ENCODE assay signal across 30 cellular contexts in the genomic region with DNA sequence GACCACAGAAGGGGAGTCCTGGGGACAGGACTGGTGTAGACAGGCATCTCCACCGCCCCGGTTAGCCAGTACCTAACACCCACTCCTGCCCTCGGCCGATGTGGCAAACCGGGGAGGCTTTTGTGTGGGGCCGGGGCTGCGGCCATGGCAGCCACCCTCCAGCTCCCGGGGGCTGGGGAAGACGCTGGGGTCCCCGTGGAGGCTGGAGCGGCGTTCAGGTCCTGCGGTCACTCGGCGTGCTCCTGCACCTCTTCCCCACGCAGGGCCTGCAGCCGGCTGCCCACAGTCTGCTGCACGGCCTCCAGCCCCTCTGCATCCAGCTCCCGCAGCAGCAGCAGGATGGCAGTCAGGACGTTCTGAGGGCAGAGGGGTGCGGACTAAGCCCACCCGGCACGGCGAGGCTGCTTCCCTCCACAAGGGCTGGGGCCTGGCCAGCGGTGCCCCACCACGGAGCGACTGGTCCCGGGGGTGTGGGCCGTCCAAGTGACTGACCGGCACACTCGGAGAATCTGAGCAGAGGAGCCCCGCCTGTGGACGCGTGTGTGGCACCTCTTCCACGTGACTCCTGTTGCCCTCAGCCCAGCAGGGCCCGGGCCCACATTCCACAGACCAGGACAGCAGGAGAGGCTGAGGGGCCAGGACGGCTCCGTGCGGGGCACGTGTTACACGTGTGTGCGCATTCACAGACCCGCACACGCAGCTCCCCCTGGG. TPM values are rescaled to one million over a fixed set of nuclear protein-coding genes. Genes with fewer than 3 reads are reported as not detected.
DNase-seq lines count a peak whose midpoint lies in the region; ATAC-seq, FAIRE-seq and TF ChIP-seq lines count a peak whose summit lies in the region.
"Had no signal": no experiment of that assay in that cellular context is flagged by ENCODE, and none has a peak within 500 bp of the region (broad histone marks: within the 10 kb centered on the region; RNA-seq: fewer than 3 reads in every experiment).

No MANE protein-coding gene starts in this region.

- H3K36me3 ChIP-seq in PC-3 (ENCODE audit: low read depth, low read length): peaks cover 5% of the 10 kb centered on the region; the same call in 1 of the 2 replicates
- H3K36me3 ChIP-seq in CD8-positive, alpha-beta memory T cell (ENCODE audit: insufficient read depth, low read length): no peaks in the 10 kb centered on the region
- H3K36me3 ChIP-seq in ovary: no peaks in the 10 kb centered on the region

- no TSS peak for BruUV-seq in PC-3 (replicated peaks; lab: Mats Ljungman, UMichigan)

- no peaks in the 10 kb centered on the region for H3K4me1 ChIP-seq in PC-3 (ENCODE audit: insufficient read depth, low read length)
- no peaks in the 10 kb centered on the region for H3K4me1 ChIP-seq in CD8-positive, alpha-beta memory T cell (ENCODE audit: insufficient read depth, low read length)
- no peaks in the 10 kb centered on the region for H3K4me1 ChIP-seq in ovary (ENCODE audit: insufficient read depth)
- H3K4me1 ChIP-seq: adrenal gland had no signal

- no peaks in the 10 kb centered on the region for H3F3A ChIP-seq in PC-3 (ENCODE audit: low read length, unreplicated experiment)

- H3K27ac ChIP-seq in PC-3 (ENCODE audit: low read length): no peak overlapping the region
- no peak overlapping the region for H3K27ac ChIP-seq in CD8-positive, alpha-beta memory T cell (ENCODE audit: low read depth, low read length)
- no peak overlapping the region for H3K27ac ChIP-seq in ovary
- H3K27ac ChIP-seq: adrenal gland, C4-2B, epithelial cell of prostate had no signal

- TF ChIP-seq POLR2A in GM12892 (IDR thresholded peaks at IDR 0.05; ENCODE audit: low read depth, low read length): peak; percentile 19
- TF ChIP-seq POLR2A in ovary (IDR thresholded peaks at IDR 0.05): no peak

- no peak overlapping the region for H3K27ac Mint-ChIP-seq in CD8-positive, alpha-beta memory T cell
- H3K27ac Mint-ChIP-seq: natural killer cell treated with Interleukin-12 subunit alpha and Interleukin-12 subunit beta and Interleukin-15 and Interleukin-18, amount 100 ng/mL, for 72 hours; stimulated activated memory B cell treated with anti-CD40 and anti-IgM and Interleukin-4, amounts not matched to agents 10 μg/mL and 1 μg/mL and 100 μg/mL, for 72 hours had no signal

- no peak overlapping the region for H3K9ac ChIP-seq in PC-3 (ENCODE audit: low read length)

- TF ChIP-seq EP300 in ovary (IDR thresholded peaks at IDR 0.05): no peak

- FAIRE-seq in GM12892 (lab: Jason Lieb, UNC): no peak
- FAIRE-seq: urothelium cell line had no signal

- CTCF ChIA-PET in PC-3 (lab: Charles Lee): interaction anchor here (0.6 kb wide), 1 partner anchor 9 kb away, joined by 3 read pairs; the partner anchor contains the start of gene CFAP410
- CTCF ChIA-PET in CD8-positive, alpha-beta memory T cell (lab: Charles Lee): no interaction called here

- POLR2A ChIA-PET in PC-3 (lab: Charles Lee; ENCODE audit: unreplicated experiment): no interaction called here
- POLR2A ChIA-PET in CD8-positive, alpha-beta memory T cell (lab: Charles Lee): no interaction called here

- H3K9me2 ChIP-seq in PC-3 (replicated peaks; ENCODE audit: low read length): no peaks in the 10 kb centered on the region

- 82 to 92% (median 86%) methylated on average over 29 to 44 of the region's 44 CpGs for WGBS in ovary, 3 donors

- ATAC-seq in PC-3: peak; percentile 5; the same call in 1 of the 2 replicates
- peak; percentile 2 for ATAC-seq in left lobe of liver
- peak; percentile 3 for ATAC-seq in stimulated activated naive CD8-positive, alpha-beta T cell treated with anti-CD3 and anti-CD28 coated beads, Interleukin-15, Interleukin-2, amounts not matched to agents 100 U/mL and 50 U/mL, for 24 hours
- ATAC-seq: activated CD8-positive, alpha-beta memory T cell treated with anti-CD3 and anti-CD28 coated beads, Interleukin-2, amount 10 ng/mL, durations not matched to agents 7 days and 5 days; natural killer cell treated with Interleukin-12 subunit alpha and Interleukin-12 subunit beta and Interleukin-15 and Interleukin-18, amount 100 ng/mL, for 72 hours; Right ventricle myocardium inferior; stimulated activated memory B cell treated with anti-CD40 and anti-IgM and Interleukin-4, amounts not matched to agents 10 μg/mL and 1 μg/mL and 100 μg/mL, for 72 hours had no signal

- no peak overlapping the region for H3K4me3 Mint-ChIP-seq in CD8-positive, alpha-beta memory T cell
- H3K4me3 Mint-ChIP-seq: activated CD8-positive, alpha-beta memory T cell treated with anti-CD3 and anti-CD28 coated beads, Interleukin-2, amount 10 ng/mL, durations not matched to agents 7 days and 5 days; activated naive CD4-positive, alpha-beta T cell treated with anti-CD3 and anti-CD28 coated beads for 36 hours; brain; natural killer cell treated with Interleukin-12 subunit alpha and Interleukin-12 subunit beta and Interleukin-15 and Interleukin-18, amount 100 ng/mL, for 72 hours; stimulated activated memory B cell treated with anti-CD40 and anti-IgM and Interleukin-4, amounts not matched to agents 10 μg/mL and 1 μg/mL and 100 μg/mL, for 72 hours; T-helper 2 cell treated with Interferon-gamma antibody and Interleukin-4, amounts not matched to agents 5 μg/mL and 100 μg/mL, for 36 hours had no signal

- H3K4me2 ChIP-seq in PC-3 (ENCODE audit: low read length): no peak overlapping the region

- H3K27me3 ChIP-seq in PC-3 (ENCODE audit: low read length): no peaks in the 10 kb centered on the region
- no peaks in the 10 kb centered on the region for H3K27me3 ChIP-seq in CD8-positive, alpha-beta memory T cell (ENCODE audit: insufficient read depth, low read length, poor library complexity, severe bottlenecking)
- H3K27me3 ChIP-seq in ovary: no peaks in the 10 kb centered on the region
- H3K27me3 ChIP-seq: adrenal gland, dorsolateral prefrontal cortex had no signal

- H3K27me3 Mint-ChIP-seq in CD8-positive, alpha-beta memory T cell: no peaks in the 10 kb centered on the region
- H3K27me3 Mint-ChIP-seq: activated CD8-positive, alpha-beta memory T cell treated with anti-CD3 and anti-CD28 coated beads, Interleukin-2, amount 10 ng/mL, durations not matched to agents 7 days and 5 days; brain; natural killer cell treated with Interleukin-12 subunit alpha and Interleukin-12 subunit beta and Interleukin-15 and Interleukin-18, amount 100 ng/mL, for 72 hours; stimulated activated memory B cell treated with anti-CD40 and anti-IgM and Interleukin-4, amounts not matched to agents 10 μg/mL and 1 μg/mL and 100 μg/mL, for 72 hours had no signal

- H3K4me1 Mint-ChIP-seq in CD8-positive, alpha-beta memory T cell: no peaks in the 10 kb centered on the region
- H3K4me1 Mint-ChIP-seq: activated CD8-positive, alpha-beta memory T cell treated with anti-CD3 and anti-CD28 coated beads, Interleukin-2, amount 10 ng/mL, durations not matched to agents 7 days and 5 days had no signal

- no peaks in the 10 kb centered on the region for H3K9me3 Mint-ChIP-seq in CD8-positive, alpha-beta memory T cell
- H3K9me3 Mint-ChIP-seq: activated naive CD4-positive, alpha-beta T cell treated with anti-CD3 and anti-CD28 coated beads for 36 hours; brain; natural killer cell treated with Interleukin-12 subunit alpha and Interleukin-12 subunit beta and Interleukin-15 and Interleukin-18, amount 100 ng/mL, for 72 hours; stimulated activated memory B cell treated with anti-CD40 and anti-IgM and Interleukin-4, amounts not matched to agents 10 μg/mL and 1 μg/mL and 100 μg/mL, for 72 hours; T-helper 2 cell treated with Interferon-gamma antibody and Interleukin-4, amounts not matched to agents 5 μg/mL and 100 μg/mL, for 36 hours had no signal

- intact Hi-C loops in PC-3 (cut with micrococcal nuclease) (loop anchor here (10.0 kb wide), 1 partner anchor 125 kb away; the partner anchor contains the start of gene LRRC3), ovary (cut with DNase I) (loop anchor here in 1 of 4 donors (10.0 kb wide), 2 partner anchors 475 to 935 kb away; partner anchors contain the start of gene UBE2G2)

- no peaks in the 10 kb centered on the region for H4K20me1 ChIP-seq in PC-3 (ENCODE audit: low read length)

- H3K4me3 ChIP-seq in PC-3 (ENCODE audit: low read length) (no peak overlapping the region), ovary (no peak overlapping the region)
- H3K4me3 ChIP-seq in CD8-positive, alpha-beta memory T cell (ENCODE audit: low read length): no peak overlapping the region
- H3K4me3 ChIP-seq: adrenal gland, dorsolateral prefrontal cortex had no signal

- peaks cover 0 to 31% (median 0%) of the 10 kb centered on the region in 3 donors for H3K36me3 Mint-ChIP-seq in CD8-positive, alpha-beta memory T cell
- H3K36me3 Mint-ChIP-seq: activated CD8-positive, alpha-beta memory T cell treated with anti-CD3 and anti-CD28 coated beads, Interleukin-2, amount 10 ng/mL, durations not matched to agents 7 days and 5 days; natural killer cell treated with Interleukin-12 subunit alpha and Interleukin-12 subunit beta and Interleukin-15 and Interleukin-18, amount 100 ng/mL, for 72 hours had no signal

- H2AFZ ChIP-seq in PC-3 (ENCODE audit: low read length): no peak overlapping the region

- no peak for DNase-seq in GM12892 (ENCODE audit: insufficient read length)
- DNase-seq in PC-3: no peak
- DNase-seq in left lobe of liver (ENCODE audit: low spot score): no peak
- DNase-seq in stimulated activated naive CD8-positive, alpha-beta T cell treated with anti-CD3 and anti-CD28 coated beads, Interleukin-15, Interleukin-2, amounts not matched to agents 100 U/mL and 50 U/mL, for 24 hours: no peak
- DNase-seq in SK-N-DZ (ENCODE audit: low spot score): no peak
- no peak for DNase-seq in CD8-positive, alpha-beta memory T cell
- DNase-seq in ovary: no peak
- DNase-seq: activated CD4-positive, alpha-beta T cell treated with anti-CD3 and anti-CD28 coated beads, Interleukin-2, amount 50 U/mL, for 1 hour; activated CD8-positive, alpha-beta memory T cell treated with anti-CD3 and anti-CD28 coated beads, Interleukin-2, amount 10 ng/mL, durations not matched to agents 7 days and 5 days; activated naive CD4-positive, alpha-beta T cell treated with anti-CD3 and anti-CD28 coated beads for 36 hours; adrenal gland; dorsolateral prefrontal cortex; H7; islet precursor cell; NCI-H1417 treated with DMSO at 0.1 percent for 48 hours; NCI-H446; NCI-H82; OCI-M1; stimulated activated CD4-positive, alpha-beta T cell treated with anti-CD3 and anti-CD28 coated beads, Interleukin-4, amount 100 ng/mL, for 24 hours; WERI-Rb-1 had no signal

- H3K79me2 ChIP-seq in PC-3 (ENCODE audit: low read length): no peaks in the 10 kb centered on the region

- H3K9me3 ChIP-seq in PC-3 (ENCODE audit: low read length) (no peaks in the 10 kb centered on the region), ovary (no peaks in the 10 kb centered on the region)
- no peaks in the 10 kb centered on the region for H3K9me3 ChIP-seq in CD8-positive, alpha-beta memory T cell (ENCODE audit: low read length)
- H3K9me3 ChIP-seq: adrenal gland had no signal

- TF ChIP-seq CTCF in PC-3 (conservative IDR thresholded peaks at IDR 0.05; ENCODE audit: low read depth, low read length) (no peak), ovary (IDR thresholded peaks at IDR 0.05) (no peak)

RNA-seq across cellular contexts. Expression of gene CFAP410, which starts 9.1 kb away (rescaled TPM):
- 4.7 TPM for polyA plus RNA-seq in GM12892 (2012; ENCODE audit: missing spikeins)
- 16.1 and 18.4 TPM in 2 replicates for total RNA-seq in PC-3 (2014; rRNA removed)
- 13.9 TPM for total RNA-seq in left lobe of liver
- polyA plus RNA-seq in SK-N-DZ (2014; cell fraction: cytosol; rRNA removed): 15.8 and 18.8 TPM in 2 replicates
- polyA plus RNA-seq in SK-N-DZ (2014; cell fraction: nucleus; rRNA removed): 22.7 and 35.3 TPM in 2 replicates
- total RNA-seq in CD8-positive, alpha-beta memory T cell: 10 to 100 TPM; 17.6 to 19.2 TPM
- polyA plus RNA-seq in CD8-positive, alpha-beta memory T cell: 36.4 TPM
- 10 to 100 TPM; 23.1 to 40.8 (median 29.3) TPM for total RNA-seq in ovary
- 10 to 100 TPM in 1 of 2 donors, 1 to 10 TPM in 1; 1.2 to 40.7 TPM for polyA plus RNA-seq in ovary

RNA-seq across cellular contexts. Expression of gene TRPM2, which starts 23.3 kb away (rescaled TPM):
- 1.8 TPM for polyA plus RNA-seq in GM12892 (2012; ENCODE audit: missing spikeins)
- total RNA-seq in PC-3 (2014; rRNA removed): 48.3 and 50.0 TPM in 2 replicates
- 1.4 TPM for total RNA-seq in left lobe of liver
- 2.5 and 2.7 TPM in 2 replicates for polyA plus RNA-seq in SK-N-DZ (2014; cell fraction: cytosol; rRNA removed)
- 0.35 and 4.2 TPM in 2 replicates for polyA plus RNA-seq in SK-N-DZ (2014; cell fraction: nucleus; rRNA removed)
- total RNA-seq in CD8-positive, alpha-beta memory T cell: 1 to 10 TPM; 1.9 to 2.6 TPM
- 2.4 TPM for polyA plus RNA-seq in CD8-positive, alpha-beta memory T cell
- 1 to 10 TPM in 6 of 7 donors, under 1 TPM in 1; 0.48 to 7.0 (median 2.1) TPM for total RNA-seq in ovary
- polyA plus RNA-seq in ovary: 1 to 10 TPM; 1.3 to 1.6 TPM

RNA-seq across cellular contexts. Expression of gene PFKL, which starts 30.3 kb away (rescaled TPM):
- polyA plus RNA-seq in GM12892 (2012; ENCODE audit: missing spikeins): 83.1 TPM
- 223 and 250 TPM in 2 replicates for total RNA-seq in PC-3 (2014; rRNA removed)
- total RNA-seq in left lobe of liver: 97.6 TPM
- 40.2 and 42.5 TPM in 2 replicates for polyA plus RNA-seq in SK-N-DZ (2014; cell fraction: cytosol; rRNA removed)
- 86.9 and 91.8 TPM in 2 replicates for polyA plus RNA-seq in SK-N-DZ (2014; cell fraction: nucleus; rRNA removed)
- total RNA-seq in CD8-positive, alpha-beta memory T cell: 100 to 1,000 TPM; 122 to 129 TPM
- polyA plus RNA-seq in CD8-positive, alpha-beta memory T cell: 105 TPM
- total RNA-seq in ovary: 100 to 1,000 TPM in 1 of 7 donors, 10 to 100 TPM in 6; 38.7 to 104 (median 88.7) TPM
- 10 to 100 TPM; 12.6 to 71.0 TPM for polyA plus RNA-seq in ovary

RNA-seq across cellular contexts. Expression of gene AIRE, which starts 44.5 kb away (rescaled TPM):
- polyA plus RNA-seq in GM12892 (2012; ENCODE audit: missing spikeins): 0.11 TPM
- total RNA-seq in PC-3 (2014; rRNA removed): not detected in 2 replicates
- total RNA-seq in left lobe of liver: not detected
- not detected in 2 replicates for polyA plus RNA-seq in SK-N-DZ (2014; cell fraction: cytosol; rRNA removed)
- 0.16 and 0.37 TPM in 2 replicates for polyA plus RNA-seq in SK-N-DZ (2014; cell fraction: nucleus; rRNA removed)
- not detected for total RNA-seq in CD8-positive, alpha-beta memory T cell
- polyA plus RNA-seq in CD8-positive, alpha-beta memory T cell: 0.22 TPM
- total RNA-seq in ovary: not detected
- polyA plus RNA-seq in ovary: not detected
- total RNA-seq: activated naive CD4-positive, alpha-beta T cell treated with anti-CD3 and anti-CD28 coated beads for 36 hours; glomerular endothelial cell; HT1080; natural killer cell treated with Interleukin-12 subunit alpha and Interleukin-12 subunit beta and Interleukin-15 and Interleukin-18, amount 100 ng/mL, for 72 hours; Right ventricle myocardium inferior had no signal
